19 cellular contexts compared by ENCODE assay signal in genomic region chr9:14222149-14222835, GRCh38.
DNase-seq lines count a peak whose midpoint lies in the region; ATAC-seq, FAIRE-seq and TF ChIP-seq lines count a peak whose summit lies in the region.
"Had no signal": no experiment of that assay in that cellular context is flagged by ENCODE, and none has a peak within 500 bp of the region (broad histone marks: within the 10 kb centered on the region; RNA-seq: fewer than 3 reads in every experiment).

No MANE protein-coding gene starts in this region.

- H3K9me2 ChIP-seq in HCT116 (ENCODE audit: insufficient read depth) (no peaks in the 10 kb centered on the region), PC-9 (ENCODE audit: insufficient read depth) (no peaks in the 10 kb centered on the region)

- no peaks in the 10 kb centered on the region for H4K20me1 ChIP-seq in HCT116 (ENCODE audit: insufficient read depth)
- no peaks in the 10 kb centered on the region for H4K20me1 ChIP-seq in PC-9 (ENCODE audit: insufficient read depth)
- no peaks in the 10 kb centered on the region for H4K20me1 ChIP-seq in osteoblast (ENCODE audit: insufficient read depth, low read length)

- RAD21 ChIA-PET in HCT116 (lab: Charles Lee; ENCODE audit: low non-redundant PET in 1 of 2, low total read pairs in 2 of 2, uncharacterized antibody in 2 of 2, unreplicated experiment in 2 of 2): interaction anchor here in 1 of 2 experiments (0.6 kb wide), 1 partner anchor 16 kb away, joined by 3 read pairs; no protein-coding TSS in a partner anchor

- no peaks in the 10 kb centered on the region for H3K9me3 ChIP-seq in HCT116 (ENCODE audit: control insufficient read depth in 1 of 2, insufficient read depth in 1 of 2, low read depth in 1 of 2, low read length in 2 of 2)
- no peaks in the 10 kb centered on the region for H3K9me3 ChIP-seq in PC-9 (ENCODE audit: insufficient read depth, low read depth)
- H3K9me3 ChIP-seq in osteoblast (ENCODE audit: low read depth, low read length): no peaks in the 10 kb centered on the region
- H3K9me3 ChIP-seq: Caco-2 had no signal

- TF ChIP-seq CTCF in HCT116 (IDR thresholded peaks at IDR 0.05 in 2 of 3, conservative IDR thresholded peaks at IDR 0.05 in 1 of 3; ENCODE audit: borderline replicate concordance in 1 of 3, insufficient read depth in 1 of 3, low read depth in 2 of 3, low read length in 2 of 3) (no peak), PC-9 (conservative IDR thresholded peaks at IDR 0.05) (no peak), bronchial epithelial cell (IDR thresholded peaks at IDR 0.05; ENCODE audit: insufficient read depth, low read length, severe bottlenecking) (no peak), osteoblast (IDR thresholded peaks at IDR 0.05; ENCODE audit: extremely low read depth, low read depth, low read length) (no peak)

- no peak for TF ChIP-seq RAD21 in HCT116 (IDR thresholded peaks at IDR 0.05; ENCODE audit: low read depth)

- no peak overlapping the region for H3K4me3 ChIP-seq in HCT116 (replicated peaks in 1 of 2; ENCODE audit: low read depth in 1 of 2, low read length in 2 of 2)
- H3K4me3 ChIP-seq in PC-9: no peak overlapping the region
- H3K4me3 ChIP-seq in bronchial epithelial cell (ENCODE audit: low read depth, low read length): no peak overlapping the region
- H3K4me3 ChIP-seq in osteoblast (ENCODE audit: insufficient read depth, low read length): no peak overlapping the region

- CTCF ChIA-PET in HCT116 (lab: Charles Lee): no interaction called here
- CTCF ChIA-PET in PC-9 (lab: Charles Lee): interaction anchor here (0.6 kb wide), 1 partner anchor 167 kb away, joined by 4 read pairs; no protein-coding TSS in a partner anchor

- intact Hi-C loops in HCT116 (cut with micrococcal nuclease) (no loop called here), PC-9 (cut with micrococcal nuclease; ENCODE audit: unreplicated experiment) (loop anchor here (5.0 kb wide), 2 partner anchors 50 to 90 kb away; partner anchors contain the start of gene NFIB)

- POLR2A ChIA-PET in HCT116 (lab: Charles Lee): interaction anchor here (0.7 to 1.1 kb wide), 2 partner anchors 11 to 96 kb away, joined by 3 to 6 read pairs; no protein-coding TSS in a partner anchor
- POLR2A ChIA-PET in PC-9 (lab: Charles Lee; ENCODE audit: unreplicated experiment): interaction anchor here (0.7 to 1.5 kb wide), 2 partner anchors 92 to 914 kb away, joined by 3 to 6 read pairs; partner anchors contain the start of gene NFIB

- ATAC-seq in HCT116 (no peak), GM18498 (IDR thresholded peaks at IDR 0.05; ENCODE audit: unreplicated experiment) (no peak), HG03039 (IDR thresholded peaks at IDR 0.05; ENCODE audit: unreplicated experiment) (no peak), GM21528 (IDR thresholded peaks at IDR 0.05; ENCODE audit: low FRiP score, unreplicated experiment) (no peak)
- ATAC-seq: activated CD8-positive, alpha-beta T cell treated with anti-CD3 and anti-CD28 coated beads, Interleukin-2, amount 10 ng/mL, durations not matched to agents 7 days and 5 days; activated T-helper 17 cell treated with anti-CD3 and anti-CD28 coated beads, Interleukin-2, amount 50 U/mL, for 72 hours had no signal

- H3K79me2 ChIP-seq in HCT116 (ENCODE audit: insufficient read depth, low read length) (no peaks in the 10 kb centered on the region), PC-9 (ENCODE audit: low read depth) (peaks cover 34% of the 10 kb centered on the region), osteoblast (ENCODE audit: insufficient read depth, low read length) (peaks cover 25% of the 10 kb centered on the region)

- no peaks in the 10 kb centered on the region for H3K36me3 ChIP-seq in HCT116 (ENCODE audit: control insufficient read depth in 1 of 2, insufficient read depth in 2 of 2, low read length in 2 of 2)
- H3K36me3 ChIP-seq in PC-9 (ENCODE audit: low read depth): no peaks in the 10 kb centered on the region
- H3K36me3 ChIP-seq in bronchial epithelial cell (ENCODE audit: control insufficient read depth, insufficient read depth, low read length): no peaks in the 10 kb centered on the region
- no peaks in the 10 kb centered on the region for H3K36me3 ChIP-seq in osteoblast (ENCODE audit: insufficient read depth, low read length)

- H3K27ac ChIP-seq in HCT116 (ENCODE audit: low read depth, low read length): peak overlapping the region; percentile 44; the same call in 1 of the 2 replicates
- H3K27ac ChIP-seq in PC-9: peak overlapping the region; percentile 95
- H3K27ac ChIP-seq in osteoblast (ENCODE audit: low read depth, low read length): peak overlapping the region; percentile 66
- H3K27ac ChIP-seq: KMS-11 had no signal

- H3F3A ChIP-seq in PC-9 (ENCODE audit: insufficient read depth, low read depth): peaks cover 17% of the 10 kb centered on the region

- FAIRE-seq in bronchial epithelial cell (lab: Jason Lieb, UNC): peak; percentile 85

- DNase-seq in HCT116 (ENCODE audit: low read depth, low spot score): no peak
- peak; percentile 19 to 72 for DNase-seq in PC-9
- peak; percentile 39 for DNase-seq in bronchial epithelial cell (ENCODE audit: low read depth)
- no peak for DNase-seq in osteoblast (ENCODE audit: insufficient read length, low spot score, missing footprints)
- no peak for DNase-seq in activated CD8-positive, alpha-beta memory T cell treated with anti-CD3 and anti-CD28 coated beads, Interleukin-2, amount 50 U/mL, for 4 hours
- DNase-seq: activated CD8-positive, alpha-beta T cell treated with anti-CD3 and anti-CD28 coated beads, Interleukin-2, amount 10 ng/mL, durations not matched to agents 7 days and 5 days; AML-193; Caco-2; cortex of kidney; erythroblast; GOT3; NCI-H1092 treated with DMSO at 0.1 percent for 48 hours; NCI-H345; stimulated activated CD4-positive, alpha-beta T cell treated with anti-CD3 and anti-CD28 coated beads, Interleukin-4, amount 100 ng/mL, for 4 hours had no signal

- H3K4me2 ChIP-seq in HCT116 (ENCODE audit: low read length) (peak overlapping the region; percentile 40), PC-9 (peak overlapping the region; percentile 63), osteoblast (ENCODE audit: insufficient read depth, low read length) (no peak overlapping the region)
- H3K4me2 ChIP-seq: KMS-11 had no signal

- BruUV-seq in HCT116 (replicated peaks; lab: Mats Ljungman, UMichigan) (no TSS peak), PC-9 (replicated peaks; lab: Mats Ljungman, UMichigan) (no TSS peak)

- H3K4me1 ChIP-seq in HCT116 (ENCODE audit: control insufficient read depth in 1 of 2, insufficient read depth in 2 of 2, low read length in 2 of 2) (peaks cover 16% of the 10 kb centered on the region in 2 experiments), PC-9 (replicated peaks; ENCODE audit: insufficient read depth) (peaks cover 19% of the 10 kb centered on the region), osteoblast (ENCODE audit: insufficient read depth, low read length) (peaks cover 40% of the 10 kb centered on the region)
- H3K4me1 ChIP-seq: Caco-2 had no signal

- H3K27me3 ChIP-seq in HCT116 (ENCODE audit: insufficient read depth, low read length) (no peaks in the 10 kb centered on the region), PC-9 (ENCODE audit: insufficient read depth, low read depth) (no peaks in the 10 kb centered on the region), bronchial epithelial cell (ENCODE audit: control insufficient read depth, insufficient read depth, low read length) (no peaks in the 10 kb centered on the region), osteoblast (ENCODE audit: insufficient read depth, low read length) (no peaks in the 10 kb centered on the region)

- H2AFZ ChIP-seq in HCT116 (ENCODE audit: low read depth, low read length, poor library complexity, severe bottlenecking) (no peak overlapping the region), PC-9 (no peak overlapping the region), osteoblast (ENCODE audit: low read length) (no peak overlapping the region)

- no peak overlapping the region for H3K9ac ChIP-seq in HCT116 (ENCODE audit: low read length)
- H3K9ac ChIP-seq: KMS-11 had no signal

- no peak for TF ChIP-seq POLR2A in HCT116 (IDR thresholded peaks at IDR 0.05; ENCODE audit: borderline replicate concordance, extremely low read depth, insufficient read depth, insufficient read length)

TF ChIP-seq in HCT116, 20 proteins besides CTCF, POLR2A, EP300 and RAD21 (continues in another document):
- TF ChIP-seq SIN3A (IDR thresholded peaks at IDR 0.05; ENCODE audit: low read depth) (no peak), MAX (IDR thresholded peaks at IDR 0.05) (no peak), CEBPB (IDR thresholded peaks at IDR 0.05; ENCODE audit: low read depth) (no peak), EGR1 (IDR thresholded peaks at IDR 0.05; ENCODE audit: low read depth) (no peak), TCF7L2 (IDR thresholded peaks at IDR 0.05; ENCODE audit: borderline replicate concordance, extremely low read depth, insufficient read depth, insufficient read length) (no peak), CBX3 (IDR thresholded peaks at IDR 0.05; ENCODE audit: low read depth) (no peak), ZFX (IDR thresholded peaks at IDR 0.05) (no peak), ZNF274 (IDR thresholded peaks at IDR 0.05; ENCODE audit: low read depth, low read length) (no peak)
- TF ChIP-seq, protein P1, sequence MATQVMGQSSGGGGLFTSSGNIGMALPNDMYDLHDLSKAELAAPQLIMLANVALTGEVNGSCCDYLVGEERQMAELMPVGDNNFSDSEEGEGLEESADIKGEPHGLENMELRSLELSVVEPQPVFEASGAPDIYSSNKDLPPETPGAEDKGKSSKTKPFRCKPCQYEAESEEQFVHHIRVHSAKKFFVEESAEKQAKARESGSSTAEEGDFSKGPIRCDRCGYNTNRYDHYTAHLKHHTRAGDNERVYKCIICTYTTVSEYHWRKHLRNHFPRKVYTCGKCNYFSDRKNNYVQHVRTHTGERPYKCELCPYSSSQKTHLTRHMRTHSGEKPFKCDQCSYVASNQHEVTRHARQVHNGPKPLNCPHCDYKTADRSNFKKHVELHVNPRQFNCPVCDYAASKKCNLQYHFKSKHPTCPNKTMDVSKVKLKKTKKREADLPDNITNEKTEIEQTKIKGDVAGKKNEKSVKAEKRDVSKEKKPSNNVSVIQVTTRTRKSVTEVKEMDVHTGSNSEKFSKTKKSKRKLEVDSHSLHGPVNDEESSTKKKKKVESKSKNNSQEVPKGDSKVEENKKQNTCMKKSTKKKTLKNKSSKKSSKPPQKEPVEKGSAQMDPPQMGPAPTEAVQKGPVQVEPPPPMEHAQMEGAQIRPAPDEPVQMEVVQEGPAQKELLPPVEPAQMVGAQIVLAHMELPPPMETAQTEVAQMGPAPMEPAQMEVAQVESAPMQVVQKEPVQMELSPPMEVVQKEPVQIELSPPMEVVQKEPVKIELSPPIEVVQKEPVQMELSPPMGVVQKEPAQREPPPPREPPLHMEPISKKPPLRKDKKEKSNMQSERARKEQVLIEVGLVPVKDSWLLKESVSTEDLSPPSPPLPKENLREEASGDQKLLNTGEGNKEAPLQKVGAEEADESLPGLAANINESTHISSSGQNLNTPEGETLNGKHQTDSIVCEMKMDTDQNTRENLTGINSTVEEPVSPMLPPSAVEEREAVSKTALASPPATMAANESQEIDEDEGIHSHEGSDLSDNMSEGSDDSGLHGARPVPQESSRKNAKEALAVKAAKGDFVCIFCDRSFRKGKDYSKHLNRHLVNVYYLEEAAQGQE (IDR thresholded peaks at IDR 0.05; ENCODE audit: low read depth): no peak

Comparison
In these comparisons a context has a peak if more than half of its experiments do, and no peak if none do; other contexts are left out.
1. DNase-seq: peak in PC-9 (2 of 2) and bronchial epithelial cell (single experiment); none in HCT116 (single experiment), osteoblast (single experiment) and activated CD8-positive, alpha-beta memory T cell treated with anti-CD3 and anti-CD28 coated beads, Interleukin-2, amount 50 U/mL, for 4 hours (single experiment).
2. H3K27ac ChIP-seq: peak in every context shown above with its lines; median percentile 95 in PC-9; 66 in osteoblast; 44 in HCT116.